7 cellular contexts compared by ENCODE assay signal in the genomic region with DNA sequence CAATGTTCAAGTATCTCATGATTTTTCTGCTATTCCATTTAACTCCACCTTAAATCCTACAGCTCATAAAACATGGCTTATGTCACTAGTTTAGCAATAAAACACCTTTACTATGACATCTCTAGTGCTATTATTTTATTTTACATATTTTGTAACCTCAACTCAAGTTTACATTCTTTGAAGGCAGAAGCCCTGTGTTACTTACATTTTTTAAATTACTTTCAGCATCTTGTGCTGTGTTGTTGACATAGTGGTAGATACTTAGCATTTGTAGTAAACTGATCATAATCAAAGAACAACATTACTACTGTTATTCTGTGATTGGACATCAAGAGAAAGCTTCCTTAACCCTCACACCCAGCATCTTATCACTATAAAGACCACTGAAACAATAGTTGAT.
"Had no signal": no experiment of that assay in that cellular context is flagged by ENCODE, and none has a peak within 500 bp of the region (broad histone marks: within the 10 kb centered on the region; RNA-seq: fewer than 3 reads in every experiment).

No MANE protein-coding gene starts in this region.

- H3K4me2 ChIP-seq: KMS-11 had no signal

- H3K4me1 Mint-ChIP-seq: IgD-negative memory B cell had no signal

- ATAC-seq: HepG2, K562 had no signal

- H3K4me3 Mint-ChIP-seq: IgD-negative memory B cell had no signal

- H3K9ac ChIP-seq: KMS-11 had no signal

- H3K4me3 ChIP-seq: K562 had no signal

- FAIRE-seq: HepG2, K562 had no signal

- DNase-seq: KBM-7, KG1 had no signal

- H3K27ac ChIP-seq: HL-60, KMS-11 had no signal

- H3K27ac Mint-ChIP-seq: IgD-negative memory B cell had no signal

- H3K36me3 Mint-ChIP-seq: IgD-negative memory B cell had no signal
